8 cellular contexts compared by ENCODE assay signal in the genomic region with DNA sequence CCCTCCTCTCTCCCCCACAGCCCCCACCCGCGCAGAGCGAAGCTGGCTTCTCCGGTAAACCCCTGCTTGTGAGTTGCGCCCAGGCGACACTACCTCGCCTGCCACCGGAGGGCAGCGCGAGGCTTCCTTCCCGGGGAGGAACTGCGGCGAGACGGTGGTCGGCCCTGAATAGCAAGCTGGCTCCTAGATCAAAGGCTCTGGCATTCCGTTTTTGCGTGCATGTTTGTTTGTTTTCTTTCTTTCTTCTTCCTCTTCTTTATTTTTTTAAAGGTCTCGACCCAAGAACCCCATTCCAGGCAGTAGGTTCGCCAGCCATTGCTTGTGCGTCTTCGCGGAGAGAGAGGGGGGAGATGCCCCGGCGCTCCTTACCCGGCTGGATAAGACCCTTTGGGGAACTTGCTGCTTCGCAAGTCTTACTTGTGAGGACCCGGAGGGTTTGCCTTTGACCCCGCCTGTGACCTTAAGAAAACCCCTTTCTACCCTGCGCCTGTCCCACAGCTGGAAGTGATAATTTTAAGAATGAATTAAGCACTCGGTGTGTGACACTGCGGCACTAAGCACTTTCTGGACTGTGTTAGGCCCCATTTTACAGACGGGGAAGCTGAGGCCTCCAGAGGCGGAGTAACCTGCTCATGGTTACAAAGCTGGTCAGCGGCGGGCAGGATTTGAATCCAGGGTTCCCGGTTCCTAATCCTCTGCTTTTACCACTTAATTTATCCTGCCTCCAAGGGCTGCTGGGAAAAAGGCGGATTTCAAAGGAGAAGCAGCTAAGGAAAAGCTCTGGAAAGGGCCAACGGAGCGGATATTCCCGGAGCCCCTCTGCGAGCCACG.
DNase-seq lines count a peak whose midpoint lies in the region; ATAC-seq and TF ChIP-seq lines count a peak whose summit lies in the region.

No MANE protein-coding gene starts in this region.

- POLR2A ChIA-PET in CD4-positive, alpha-beta memory T cell (lab: Charles Lee; ENCODE audit: partially characterized antibody): no interaction called here

- no peaks in the 10 kb centered on the region for H3K36me3 ChIP-seq in CD4-positive, alpha-beta memory T cell (ENCODE audit: insufficient read depth, low read length)
- no peaks in the 10 kb centered on the region for H3K36me3 ChIP-seq in HAP-1 (replicated peaks)
- H3K36me3 ChIP-seq in OCI-LY1 (ENCODE audit: insufficient read depth, low read length): no peaks in the 10 kb centered on the region
- H3K36me3 ChIP-seq in ascending aorta: no peaks in the 10 kb centered on the region
- no peaks in the 10 kb centered on the region for H3K36me3 ChIP-seq in hepatocyte (replicated peaks; ENCODE audit: insufficient read depth, low read depth)
- no peaks in the 10 kb centered on the region for H3K36me3 ChIP-seq in psoas muscle (ENCODE audit: insufficient read depth in 1 of 2, low read depth in 1 of 2)

- intact Hi-C loops in CD4-positive, alpha-beta memory T cell (cut with micrococcal nuclease): no loop called here
- intact Hi-C loops in ascending aorta (cut with DNase I) (loop anchor here (1.0 to 10.0 kb wide), 3 partner anchors 18 to 338 kb away; partner anchors contain the start of genes NSFL1C and SIRPA), psoas muscle (cut with DNase I) (loop anchor here (2.0 to 10.0 kb wide), 3 partner anchors 90 to 162 kb away; partner anchors contain the start of gene SIRPA (in 1 of the 2))

- no peaks in the 10 kb centered on the region for H3F3A ChIP-seq in OCI-LY1 (ENCODE audit: insufficient read depth, low read length)

- no peak overlapping the region for H3K9ac ChIP-seq in OCI-LY1 (ENCODE audit: low read length)

- H3K4me2 ChIP-seq in OCI-LY1 (ENCODE audit: low read length) (peak overlapping the region; percentile 17; the same call in 1 of the 2 replicates), hepatocyte (peak overlapping the region; percentile 100)

- peak; percentile 38; the same call in 1 of the 2 replicates for TF ChIP-seq CTCF in OCI-LY1 (IDR thresholded peaks at IDR 0.05; ENCODE audit: low read length)
- TF ChIP-seq CTCF in ascending aorta (IDR thresholded peaks at IDR 0.05): peak; percentile 65 to 87 (median 67)
- peak; percentile 85 for TF ChIP-seq CTCF in hepatocyte (IDR thresholded peaks at IDR 0.05; ENCODE audit: poor library complexity)
- peak; percentile 60 for TF ChIP-seq CTCF in psoas muscle (IDR thresholded peaks at IDR 0.05)

- no peaks in the 10 kb centered on the region for H3K36me3 Mint-ChIP-seq in CD4-positive, alpha-beta memory T cell

- no peaks in the 10 kb centered on the region for H3K9me2 ChIP-seq in OCI-LY1 (ENCODE audit: low read depth, low read length)
- no peaks in the 10 kb centered on the region for H3K9me2 ChIP-seq in hepatocyte (replicated peaks; ENCODE audit: insufficient read depth)

- no peaks in the 10 kb centered on the region for H4K20me1 ChIP-seq in OCI-LY1 (ENCODE audit: insufficient read depth, low read length)
- no peaks in the 10 kb centered on the region for H4K20me1 ChIP-seq in hepatocyte (ENCODE audit: insufficient read depth, poor library complexity, severe bottlenecking)

- no peak overlapping the region for H3K27ac Mint-ChIP-seq in CD4-positive, alpha-beta memory T cell

- peak overlapping the region in 7 of 8 donors; percentile 36 to 68 (median 45) for H3K4me3 Mint-ChIP-seq in CD4-positive, alpha-beta memory T cell

- no peak overlapping the region for H3K27ac ChIP-seq in CD4-positive, alpha-beta memory T cell (ENCODE audit: low read depth, low read length)
- H3K27ac ChIP-seq in OCI-LY1 (ENCODE audit: low read depth, low read length, poor library complexity, severe bottlenecking): no peak overlapping the region
- peak overlapping the region; percentile 52 to 69 for H3K27ac ChIP-seq in ascending aorta
- H3K27ac ChIP-seq in hepatocyte: no peak overlapping the region
- H3K27ac ChIP-seq in psoas muscle: peak overlapping the region; percentile 61

- no peak overlapping the region for H3K4me3 ChIP-seq in CD4-positive, alpha-beta memory T cell (ENCODE audit: low read length in 2 of 2)
- H3K4me3 ChIP-seq in HAP-1 (peak overlapping the region; percentile 34), OCI-LY1 (ENCODE audit: low read depth, low read length, poor library complexity, severe bottlenecking) (no peak overlapping the region), ascending aorta (peak overlapping the region; percentile 74 to 76), hepatocyte (peak overlapping the region; percentile 7), psoas muscle (peak overlapping the region; percentile 77)

- H3K79me2 ChIP-seq in OCI-LY1 (ENCODE audit: insufficient read depth, low read length) (no peaks in the 10 kb centered on the region), hepatocyte (no peaks in the 10 kb centered on the region)

- CTCF ChIA-PET in CD4-positive, alpha-beta memory T cell (lab: Charles Lee; ENCODE audit: partially characterized antibody): no interaction called here

- in situ Hi-C loops in HAP-1 (cut with MboI; ENCODE audit: low sequenced_read_pairs): no loop called here

- peaks cover 39 to 51% of the 10 kb centered on the region in 2 donors for H3K27me3 Mint-ChIP-seq in CD4-positive, alpha-beta memory T cell

- no peaks in the 10 kb centered on the region for H3K9me3 ChIP-seq in CD4-positive, alpha-beta memory T cell (ENCODE audit: control insufficient read depth in 1 of 2, low read length in 2 of 2)
- no peaks in the 10 kb centered on the region for H3K9me3 ChIP-seq in HAP-1
- no peaks in the 10 kb centered on the region for H3K9me3 ChIP-seq in OCI-LY1 (ENCODE audit: low read length)
- H3K9me3 ChIP-seq in ascending aorta: no peaks in the 10 kb centered on the region
- H3K9me3 ChIP-seq in hepatocyte (ENCODE audit: low read depth): no peaks in the 10 kb centered on the region
- H3K9me3 ChIP-seq in psoas muscle: no peaks in the 10 kb centered on the region

- H2AFZ ChIP-seq in OCI-LY1 (ENCODE audit: low read length) (no peak overlapping the region), hepatocyte (peak overlapping the region; percentile 97)

- peaks cover 6 to 19% (median 14%) of the 10 kb centered on the region in 4 donors for H3K4me1 Mint-ChIP-seq in CD4-positive, alpha-beta memory T cell

- peaks cover 20% of the 10 kb centered on the region for H3K27me3 ChIP-seq in CD4-positive, alpha-beta memory T cell (ENCODE audit: insufficient read depth, low read length)
- H3K27me3 ChIP-seq in HAP-1 (ENCODE audit: low read depth) (peaks cover 20% of the 10 kb centered on the region), OCI-LY1 (ENCODE audit: insufficient read depth, low read length) (no peaks in the 10 kb centered on the region; the same call in 1 of the 2 replicates), ascending aorta (no peaks in the 10 kb centered on the region), hepatocyte (peaks cover 17% of the 10 kb centered on the region), psoas muscle (ENCODE audit: insufficient read depth in 3 of 3, low read length in 2 of 3) (peaks cover 0 to 13% (median 0%) of the 10 kb centered on the region in 3 donors)

- ATAC-seq in psoas muscle: peak; percentile 81 to 93 (median 88)
- ATAC-seq in GM21786 (IDR thresholded peaks at IDR 0.05; ENCODE audit: unreplicated experiment): no peak
- no peak for ATAC-seq in HG03469 (IDR thresholded peaks at IDR 0.05; ENCODE audit: unreplicated experiment)

- 3% methylated on average over 42 of the region's 42 CpGs for WGBS in hepatocyte (ENCODE audit: low lambda C conversion rate, missing lambda C conversion rate)
- WGBS in psoas muscle, 3 donors: 1 to 2% (median 2%) methylated on average over 40 to 42 of the region's 42 CpGs

- no peaks in the 10 kb centered on the region for H3K9me3 Mint-ChIP-seq in CD4-positive, alpha-beta memory T cell

- DNase-seq in CD4-positive, alpha-beta memory T cell: no peak
- DNase-seq in HAP-1 (ENCODE audit: low spot score in 2 of 2) (peak in 1 of 2 experiments; percentile 84), ascending aorta (ENCODE audit: low spot score in 2 of 2) (peak in 1 of 2 donors; percentile 83), hepatocyte (ENCODE audit: low spot score) (peak; percentile 86), psoas muscle (peak; percentile 65 to 82)

- peaks cover 15% of the 10 kb centered on the region for H3K4me1 ChIP-seq in CD4-positive, alpha-beta memory T cell (ENCODE audit: insufficient read depth, low read length)
- peaks cover 10% of the 10 kb centered on the region for H3K4me1 ChIP-seq in HAP-1
- no peaks in the 10 kb centered on the region for H3K4me1 ChIP-seq in OCI-LY1 (ENCODE audit: insufficient read depth, low read length, severe bottlenecking)
- peaks cover 4 to 6% of the 10 kb centered on the region in 2 donors for H3K4me1 ChIP-seq in ascending aorta
- no peaks in the 10 kb centered on the region for H3K4me1 ChIP-seq in hepatocyte (ENCODE audit: insufficient read depth)
- peaks cover 20% of the 10 kb centered on the region for H3K4me1 ChIP-seq in psoas muscle

Comparison
In these comparisons a context has a peak if more than half of its experiments do, and no peak if none do; other contexts are left out.
1. DNase-seq: peak in hepatocyte (single experiment) and psoas muscle (2 of 2); none in CD4-positive, alpha-beta memory T cell (0 of 5).
2. H3K27ac ChIP-seq: peak in ascending aorta (2 of 2) and psoas muscle (single experiment); none in CD4-positive, alpha-beta memory T cell (single experiment), OCI-LY1 (single experiment) and hepatocyte (single experiment).
3. H3K4me3 ChIP-seq: peak in HAP-1 (single experiment), ascending aorta (2 of 2), hepatocyte (single experiment) and psoas muscle (single experiment); none in CD4-positive, alpha-beta memory T cell (0 of 2) and OCI-LY1 (single experiment).
4. ATAC-seq: peak in psoas muscle (4 of 4); none in GM21786 (single experiment) and HG03469 (single experiment).
5. Peak in every context shown above with its lines, with median percentiles within 50 percentile points of each other: CTCF ChIP-seq.